In genomic region chr2:3282056-3282998, GRCh38 we compare ENCODE assay signal across 10 cellular contexts.
A peak's percentile ranks its signal among the peaks of the same experiment; 100 is the strongest.
DNase-seq lines count a peak whose midpoint lies in the region; ATAC-seq, FAIRE-seq and TF ChIP-seq lines count a peak whose summit lies in the region.
"Had no signal": no experiment of that assay in that cellular context is flagged by ENCODE, and none has a peak within 500 bp of the region (broad histone marks: within the 10 kb centered on the region; RNA-seq: fewer than 3 reads in every experiment).

No MANE protein-coding gene starts in this region.

- no peak overlapping the region for H3K4me3 Mint-ChIP-seq in activated CD8-positive, alpha-beta memory T cell treated with anti-CD3 and anti-CD28 coated beads, Interleukin-2, amount 10 ng/mL, durations not matched to agents 7 days and 5 days

- TF ChIP-seq POLR2A in IMR-90 (IDR thresholded peaks at IDR 0.05; ENCODE audit: low read depth, low read length): no peak

- BruUV-seq in IMR-90 (replicated peaks; lab: Mats Ljungman, UMichigan): no TSS peak

- intact Hi-C loops in IMR-90 (cut with micrococcal nuclease): no loop called here

- WGBS in IMR-90 (ENCODE audit: extremely low coverage in 2 of 2, insufficient read length in 1 of 2), 2 experiments: 59% methylated on average over 7 of the region's 36 CpGs; no CpG with 5 or more reads in 1 of the 2 experiments

- peaks cover 5% of the 10 kb centered on the region for H3K9me3 Mint-ChIP-seq in activated CD8-positive, alpha-beta memory T cell treated with anti-CD3 and anti-CD28 coated beads, Interleukin-2, amount 10 ng/mL, durations not matched to agents 7 days and 5 days (ENCODE audit: low read depth)

- H3K27ac ChIP-seq in IMR-90 (ENCODE audit: insufficient read depth, low read length) (no peak overlapping the region), rectal smooth muscle tissue (ENCODE audit: low read depth, low read length) (peak overlapping the region; percentile 45)

- no peaks in the 10 kb centered on the region; the same call in 1 of the 2 replicates for H4K20me1 ChIP-seq in IMR-90 (ENCODE audit: insufficient read depth, low read length)

- dilution Hi-C loops in IMR-90 (cut with HindIII; ENCODE audit: low sequenced_read_pairs, unreplicated experiment): no loop called here

- peak; percentile 33 for DNase-seq in IMR-90
- DNase-seq in NCI-H748 treated with DMSO at 0.1 percent for 48 hours (lab: John Stamatoyannopoulos, UW): peak; percentile 93
- peak; percentile 72 to 77 for DNase-seq in frontal cortex (ENCODE audit: low spot score in 2 of 2)
- no peak for DNase-seq in activated T-cell treated with anti-CD3 and anti-CD28 coated beads for 4 hours
- DNase-seq in activated CD8-positive, alpha-beta memory T cell treated with anti-CD3 and anti-CD28 coated beads, Interleukin-2, amount 10 ng/mL, durations not matched to agents 7 days and 5 days: no peak
- DNase-seq in HUDEP-2 (lab: John Stamatoyannopoulos, UW; ENCODE audit: unreplicated experiment in 76 of 76): no peak
- DNase-seq: activated naive CD4-positive, alpha-beta T cell treated with Interleukin-2 at 50 U/mL for 16 hours had no signal

- H3K4me1 Mint-ChIP-seq in activated CD8-positive, alpha-beta memory T cell treated with anti-CD3 and anti-CD28 coated beads, Interleukin-2, amount 10 ng/mL, durations not matched to agents 7 days and 5 days: peaks cover 6% of the 10 kb centered on the region

- peaks cover 9% of the 10 kb centered on the region for H3K36me3 Mint-ChIP-seq in activated CD8-positive, alpha-beta memory T cell treated with anti-CD3 and anti-CD28 coated beads, Interleukin-2, amount 10 ng/mL, durations not matched to agents 7 days and 5 days

- no peaks in the 10 kb centered on the region for H3K27me3 Mint-ChIP-seq in activated CD8-positive, alpha-beta memory T cell treated with anti-CD3 and anti-CD28 coated beads, Interleukin-2, amount 10 ng/mL, durations not matched to agents 7 days and 5 days

- H3K27ac Mint-ChIP-seq in activated CD8-positive, alpha-beta memory T cell treated with anti-CD3 and anti-CD28 coated beads, Interleukin-2, amount 10 ng/mL, durations not matched to agents 7 days and 5 days: no peak overlapping the region

- no peaks in the 10 kb centered on the region for H3K4me1 ChIP-seq in IMR-90 (ENCODE audit: control insufficient read depth, insufficient read depth, low read length)
- H3K4me1 ChIP-seq in rectal smooth muscle tissue (ENCODE audit: control insufficient read depth, insufficient read depth, low read length): peaks cover 3% of the 10 kb centered on the region

- peaks cover 5% of the 10 kb centered on the region for H3K9me1 ChIP-seq in IMR-90 (ENCODE audit: insufficient read depth, low read length)

- no peak overlapping the region for H2BK15ac ChIP-seq in IMR-90 (ENCODE audit: low read depth, low read length)

- no peak overlapping the region for H4K91ac ChIP-seq in IMR-90 (ENCODE audit: insufficient read depth, low read depth, low read length)

- in situ Hi-C loops in IMR-90 (cut with MboI; ENCODE audit: low sequenced_read_pairs): no loop called here

- H2AK5ac ChIP-seq in IMR-90 (ENCODE audit: low read depth, low read length): no peak overlapping the region

- no peak overlapping the region for H3K14ac ChIP-seq in IMR-90 (replicated peaks; ENCODE audit: low read depth, low read length)

- H2AK9ac ChIP-seq in IMR-90 (replicated peaks; ENCODE audit: low read depth, low read length, poor library complexity): no peak overlapping the region

- no peak for TF ChIP-seq RAD21 in IMR-90 (IDR thresholded peaks at IDR 0.05; ENCODE audit: low read length)

- H2BK5ac ChIP-seq in IMR-90 (ENCODE audit: low read depth, low read length, poor library complexity, severe bottlenecking): no peak overlapping the region

- no peak overlapping the region for H3K4ac ChIP-seq in IMR-90 (ENCODE audit: low read depth, low read length)

- H3K56ac ChIP-seq in IMR-90 (ENCODE audit: extremely low read depth, insufficient read depth, low read length): no peak overlapping the region

- no peak overlapping the region for H4K8ac ChIP-seq in IMR-90 (ENCODE audit: low read depth in 2 of 2, low read length in 2 of 2)

- H3K9me3 ChIP-seq in IMR-90 (ENCODE audit: control insufficient read depth, insufficient read depth, low read length): no peaks in the 10 kb centered on the region

- H3K36me3 ChIP-seq in IMR-90 (ENCODE audit: control insufficient read depth, insufficient read depth, low read length) (no peaks in the 10 kb centered on the region), rectal smooth muscle tissue (ENCODE audit: control insufficient read depth, insufficient read depth, low read length) (no peaks in the 10 kb centered on the region)

- TF ChIP-seq CTCF in IMR-90 (conservative IDR thresholded peaks at IDR 0.05; ENCODE audit: low read depth, low read length): no peak

- H3K18ac ChIP-seq in IMR-90 (ENCODE audit: low read depth, low read length): no peak overlapping the region

- H3K4me2 ChIP-seq in IMR-90 (ENCODE audit: low read depth, low read length): no peak overlapping the region

- CTCF ChIA-PET in IMR-90 (lab: Yijun Ruan, JAX): no interaction called here
- CTCF ChIA-PET in activated CD8-positive, alpha-beta memory T cell treated with anti-CD3 and anti-CD28 coated beads, Interleukin-2, amount 10 ng/mL, durations not matched to agents 7 days and 5 days (lab: Charles Lee): no interaction called here

- H3K9ac ChIP-seq in IMR-90 (ENCODE audit: low read depth, low read length) (no peak overlapping the region), rectal smooth muscle tissue (ENCODE audit: low read length) (no peak overlapping the region)

- H3K27me3 ChIP-seq in IMR-90 (ENCODE audit: control insufficient read depth, insufficient read depth, low read length) (no peaks in the 10 kb centered on the region), rectal smooth muscle tissue (ENCODE audit: control insufficient read depth, insufficient read depth, low read length) (no peaks in the 10 kb centered on the region)

- no peak overlapping the region for H4K5ac ChIP-seq in IMR-90 (ENCODE audit: low read depth, low read length)

- H3K79me1 ChIP-seq in IMR-90 (ENCODE audit: low read depth in 1 of 2, low read length in 2 of 2): peaks cover 3 to 7% of the 10 kb centered on the region in 2 experiments; a peak in 3 of 4 replicates

- no peak overlapping the region for H3K23ac ChIP-seq in IMR-90 (ENCODE audit: low read depth, low read length)

- FAIRE-seq in frontal cortex (lab: Jason Lieb, UNC): no peak
- FAIRE-seq: GM18507 had no signal

- no peak overlapping the region for H3K4me3 ChIP-seq in IMR-90 (ENCODE audit: insufficient read depth, low read depth, low read length)
- H3K4me3 ChIP-seq in rectal smooth muscle tissue (ENCODE audit: low read length): no peak overlapping the region

- no peak overlapping the region for H2BK20ac ChIP-seq in IMR-90 (ENCODE audit: low read depth, low read length)

- ATAC-seq in IMR-90 (ENCODE audit: low read depth): peak; percentile 37; the same call in 1 of the 2 replicates
- no peak for ATAC-seq in activated CD8-positive, alpha-beta memory T cell treated with anti-CD3 and anti-CD28 coated beads, Interleukin-2, amount 10 ng/mL, durations not matched to agents 7 days and 5 days
- no peak for ATAC-seq in GM21381 (IDR thresholded peaks at IDR 0.05; ENCODE audit: unreplicated experiment)

- no peak overlapping the region for H2BK120ac ChIP-seq in IMR-90 (ENCODE audit: low read depth, low read length)

- POLR2A ChIA-PET in IMR-90 (lab: Charles Lee; ENCODE audit: unreplicated experiment): no interaction called here

- H2AFZ ChIP-seq in IMR-90 (replicated peaks; ENCODE audit: low read length, poor library complexity): no peak overlapping the region

TF ChIP-seq in IMR-90, 13 proteins besides CTCF, POLR2A, EP300 and RAD21:
- TF ChIP-seq MAFK (IDR thresholded peaks at IDR 0.05; ENCODE audit: low read depth, low read length) (no peak), FOS (IDR thresholded peaks at IDR 0.05; ENCODE audit: low read depth, low read length) (no peak), MXI1 (IDR thresholded peaks at IDR 0.05; ENCODE audit: borderline replicate concordance, low read depth, low read length) (no peak), CHD1 (IDR thresholded peaks at IDR 0.05; ENCODE audit: low read depth, low read length) (no peak), BHLHE40 (IDR thresholded peaks at IDR 0.05; ENCODE audit: low read depth, low read length) (no peak), CEBPB (IDR thresholded peaks at IDR 0.05; ENCODE audit: low read depth, low read length) (no peak), NFE2L2 (IDR thresholded peaks at IDR 0.05; ENCODE audit: low read depth, low read length) (no peak), RFX5 (IDR thresholded peaks at IDR 0.05; ENCODE audit: low read depth, low read length) (no peak), SMC3 (IDR thresholded peaks at IDR 0.05; ENCODE audit: low read depth, low read length) (no peak), MAZ (IDR thresholded peaks at IDR 0.05; ENCODE audit: borderline replicate concordance, low read depth, low read length) (no peak), RCOR1 (IDR thresholded peaks at IDR 0.05; ENCODE audit: insufficient replicate concordance, low read length) (no peak)
- TF ChIP-seq, protein P1, sequence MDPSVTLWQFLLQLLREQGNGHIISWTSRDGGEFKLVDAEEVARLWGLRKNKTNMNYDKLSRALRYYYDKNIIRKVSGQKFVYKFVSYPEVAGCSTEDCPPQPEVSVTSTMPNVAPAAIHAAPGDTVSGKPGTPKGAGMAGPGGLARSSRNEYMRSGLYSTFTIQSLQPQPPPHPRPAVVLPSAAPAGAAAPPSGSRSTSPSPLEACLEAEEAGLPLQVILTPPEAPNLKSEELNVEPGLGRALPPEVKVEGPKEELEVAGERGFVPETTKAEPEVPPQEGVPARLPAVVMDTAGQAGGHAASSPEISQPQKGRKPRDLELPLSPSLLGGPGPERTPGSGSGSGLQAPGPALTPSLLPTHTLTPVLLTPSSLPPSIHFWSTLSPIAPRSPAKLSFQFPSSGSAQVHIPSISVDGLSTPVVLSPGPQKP (IDR thresholded peaks at IDR 0.05; ENCODE audit: borderline replicate concordance, low read depth, low read length): no peak
- TF ChIP-seq, protein P2, sequence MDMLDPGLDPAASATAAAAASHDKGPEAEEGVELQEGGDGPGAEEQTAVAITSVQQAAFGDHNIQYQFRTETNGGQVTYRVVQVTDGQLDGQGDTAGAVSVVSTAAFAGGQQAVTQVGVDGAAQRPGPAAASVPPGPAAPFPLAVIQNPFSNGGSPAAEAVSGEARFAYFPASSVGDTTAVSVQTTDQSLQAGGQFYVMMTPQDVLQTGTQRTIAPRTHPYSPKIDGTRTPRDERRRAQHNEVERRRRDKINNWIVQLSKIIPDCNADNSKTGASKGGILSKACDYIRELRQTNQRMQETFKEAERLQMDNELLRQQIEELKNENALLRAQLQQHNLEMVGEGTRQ (IDR thresholded peaks at IDR 0.05; ENCODE audit: low read depth, low read length): no peak

Comparison
In these comparisons a context has a peak if more than half of its experiments do, and no peak if none do; other contexts are left out.
1. DNase-seq: peak in IMR-90 (single experiment), NCI-H748 treated with DMSO at 0.1 percent for 48 hours (single experiment) and frontal cortex (2 of 2); none in activated T-cell treated with anti-CD3 and anti-CD28 coated beads for 4 hours (single experiment), activated CD8-positive, alpha-beta memory T cell treated with anti-CD3 and anti-CD28 coated beads, Interleukin-2, amount 10 ng/mL, durations not matched to agents 7 days and 5 days (single experiment) and HUDEP-2 (0 of 76).